In genomic region chr1:235710665-235711064, GRCh38 we compare ENCODE assay signal across 23 cellular contexts.
"Had no signal": no experiment of that assay in that cellular context is flagged by ENCODE, and none has a peak within 500 bp of the region (broad histone marks: within the 10 kb centered on the region; RNA-seq: fewer than 3 reads in every experiment).

No MANE protein-coding gene starts in this region.

- FAIRE-seq: RCC 7860 had no signal

- H3K27ac ChIP-seq: brain microvascular endothelial cell, cardiac muscle cell, SK-N-MC, WERI-Rb-1 had no signal

- ATAC-seq: activated CD4-positive, CD25-positive, alpha-beta regulatory T cell treated with anti-CD3 and anti-CD28 coated beads, Interleukin-2, amount 50 U/mL, for 24 hours; activated CD8-positive, alpha-beta T cell treated with anti-CD3 and anti-CD28 coated beads for 36 hours; activated T-cell treated with anti-CD3 and anti-CD28 coated beads, Interleukin-2, amount 50 U/mL, for 72 hours; PC-3; T-cell had no signal

- H3K4me3 ChIP-seq: cardiac muscle cell, SK-N-MC had no signal

- H3K27me3 ChIP-seq: brain microvascular endothelial cell, cardiac muscle cell had no signal

- DNase-seq: activated CD4-positive, alpha-beta T cell treated with anti-CD3 and anti-CD28 coated beads for 4 hours; activated CD8-positive, alpha-beta memory T cell treated with anti-CD3 and anti-CD28 coated beads, Interleukin-2, amount 50 U/mL, for 4 hours; activated CD8-positive, alpha-beta T cell treated with anti-CD3 and anti-CD28 coated beads for 36 hours; activated gamma-delta T cell treated with Interleukin-2 at 50 U/mL for 16 hours; activated naive CD4-positive, alpha-beta T cell treated with anti-CD3 and anti-CD28 coated beads, Interleukin-2, amount 10 ng/mL, durations not matched to agents 7 days and 5 days; activated naive CD8-positive, alpha-beta T cell treated with anti-CD3 and anti-CD28 coated beads for 36 hours; activated T-cell treated with anti-CD3 and anti-CD28 coated beads, Interleukin-2, amount 50 U/mL, for 72 hours; brain microvascular endothelial cell; cerebellar nuclear complex; Kasumi-1; NCI-H1048; NCI-H1694; NCI-H2029; NCI-H2107; NCI-H226; NCI-H526; PC-3; T-cell; WERI-Rb-1 had no signal

- H3K36me3 ChIP-seq: brain microvascular endothelial cell, WERI-Rb-1 had no signal
